1 cellular context compared by ENCODE assay signal in genomic region chr1:226479432-226479831, GRCh38.
TF ChIP-seq lines count a peak whose summit lies in the region.

No MANE protein-coding gene starts in this region.

TF ChIP-seq in HepG2, 621 proteins besides CTCF, POLR2A, EP300 and RAD21 (continued from another document and continues in another):
- TF ChIP-seq SCMH1 (CRISPR knock-in tag; IDR thresholded peaks at IDR 0.05; ENCODE audit: borderline replicate concordance): no peak
- no peak for TF ChIP-seq ZNF512B (CRISPR knock-in tag; IDR thresholded peaks at IDR 0.05; ENCODE audit: borderline replicate concordance)
- TF ChIP-seq SP140L (CRISPR knock-in tag; IDR thresholded peaks at IDR 0.05; ENCODE audit: borderline replicate concordance): no peak
- TF ChIP-seq ZBTB44 (CRISPR knock-in tag; IDR thresholded peaks at IDR 0.05): no peak
- TF ChIP-seq ZNF224 (CRISPR knock-in tag; IDR thresholded peaks at IDR 0.05): no peak
- TF ChIP-seq HMGXB4 (CRISPR knock-in tag; IDR thresholded peaks at IDR 0.05; ENCODE audit: borderline replicate concordance in 1 of 2, low read depth in 1 of 2): no peak
- no peak for TF ChIP-seq ZNF709 (CRISPR knock-in tag; IDR thresholded peaks at IDR 0.05)
- TF ChIP-seq ARID2 (CRISPR knock-in tag; IDR thresholded peaks at IDR 0.05; ENCODE audit: borderline replicate concordance): no peak
- no peak for TF ChIP-seq ZNF263 (CRISPR knock-in tag; IDR thresholded peaks at IDR 0.05)
- TF ChIP-seq DMTF1 (CRISPR knock-in tag; IDR thresholded peaks at IDR 0.05): no peak
- TF ChIP-seq NKX3-1 (CRISPR knock-in tag; IDR thresholded peaks at IDR 0.05): 0 out of 2 replicates have a peak, but pooled peaks have one; percentile 58
- TF ChIP-seq RARG (CRISPR knock-in tag; IDR thresholded peaks at IDR 0.05; ENCODE audit: low read depth): no peak
- TF ChIP-seq CBX1 (IDR thresholded peaks at IDR 0.05; ENCODE audit: low read depth): no peak
- TF ChIP-seq KDM1A (CRISPR knock-in tag; IDR thresholded peaks at IDR 0.05): peak; percentile 92
- no peak for TF ChIP-seq ZNF121 (CRISPR knock-in tag; IDR thresholded peaks at IDR 0.05)
- no peak for TF ChIP-seq NFE2L2 (IDR thresholded peaks at IDR 0.05; ENCODE audit: low read length)
- no peak for TF ChIP-seq ZNF556 (CRISPR knock-in tag; IDR thresholded peaks at IDR 0.05; ENCODE audit: borderline replicate concordance)
- TF ChIP-seq ATF2 (CRISPR knock-in tag; IDR thresholded peaks at IDR 0.05): no peak
- no peak for TF ChIP-seq ZSCAN30 (CRISPR knock-in tag; IDR thresholded peaks at IDR 0.05)
- TF ChIP-seq KAT7 (CRISPR knock-in tag; IDR thresholded peaks at IDR 0.05; ENCODE audit: borderline replicate concordance): no peak
- no peak for TF ChIP-seq ZNF550 (CRISPR knock-in tag; IDR thresholded peaks at IDR 0.05; ENCODE audit: borderline replicate concordance)
- no peak for TF ChIP-seq NR0B2 (CRISPR knock-in tag; IDR thresholded peaks at IDR 0.05)
- no peak for TF ChIP-seq RBAK (CRISPR knock-in tag; IDR thresholded peaks at IDR 0.05)
- no peak for TF ChIP-seq STAT5B (CRISPR knock-in tag; IDR thresholded peaks at IDR 0.05)
- TF ChIP-seq STAG1 (CRISPR knock-in tag; IDR thresholded peaks at IDR 0.05): no peak
- TF ChIP-seq NFE2L1 (CRISPR knock-in tag; IDR thresholded peaks at IDR 0.05; ENCODE audit: borderline replicate concordance): no peak
- no peak for TF ChIP-seq ZNF75D (CRISPR knock-in tag; IDR thresholded peaks at IDR 0.05; ENCODE audit: borderline replicate concordance)
- no peak for TF ChIP-seq ZNF468 (CRISPR knock-in tag; IDR thresholded peaks at IDR 0.05)
- no peak for TF ChIP-seq PAF1 (CRISPR knock-in tag; IDR thresholded peaks at IDR 0.05)
- TF ChIP-seq ZNF24 (IDR thresholded peaks at IDR 0.05): no peak
- no peak for TF ChIP-seq PRDM15 (CRISPR knock-in tag; IDR thresholded peaks at IDR 0.05)
- TF ChIP-seq ATF4 (CRISPR knock-in tag; IDR thresholded peaks at IDR 0.05): peak in 1 of 2 experiments; percentile 44; a peak in 1 of 4 replicates
- TF ChIP-seq ZNF512 (CRISPR knock-in tag; IDR thresholded peaks at IDR 0.05): no peak
- no peak for TF ChIP-seq ZC3H4 (CRISPR knock-in tag; IDR thresholded peaks at IDR 0.05; ENCODE audit: borderline replicate concordance)
- no peak for TF ChIP-seq ZNF704 (CRISPR knock-in tag; IDR thresholded peaks at IDR 0.05; ENCODE audit: borderline replicate concordance)
- no peak for TF ChIP-seq SKI (IDR thresholded peaks at IDR 0.05; ENCODE audit: partially characterized antibody)
